Comparison of ENCODE assay signal across 24 cellular contexts in the genomic region with DNA sequence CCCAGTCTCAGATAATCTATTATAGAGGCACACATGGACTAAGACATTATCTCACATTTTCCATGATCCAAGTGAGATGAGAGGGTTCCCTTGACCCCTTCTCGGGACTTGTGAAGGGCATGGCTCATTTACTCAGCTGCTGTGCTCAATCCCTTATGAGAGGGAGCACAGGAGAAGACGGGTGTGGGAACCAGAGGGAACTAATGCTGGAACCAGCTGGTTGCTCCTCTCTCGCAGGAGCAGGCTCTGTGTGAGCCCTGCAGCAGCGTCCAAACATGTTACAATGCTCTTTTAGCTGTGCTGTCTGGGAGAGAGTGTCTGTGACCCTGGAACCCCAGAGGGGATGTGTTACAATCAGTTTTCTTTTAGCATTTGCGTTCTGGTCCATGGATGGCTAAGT.
DNase-seq lines count a peak whose midpoint lies in the region; ATAC-seq and TF ChIP-seq lines count a peak whose summit lies in the region.
"Had no signal": no experiment of that assay in that cellular context is flagged by ENCODE, and none has a peak within 500 bp of the region (broad histone marks: within the 10 kb centered on the region; RNA-seq: fewer than 3 reads in every experiment).

No MANE protein-coding gene starts in this region.

- H3K27me3 ChIP-seq in heart right ventricle: no peaks in the 10 kb centered on the region
- H3K27me3 ChIP-seq in upper lobe of right lung: no peaks in the 10 kb centered on the region
- H3K27me3 ChIP-seq in colonic mucosa: no peaks in the 10 kb centered on the region
- H3K27me3 ChIP-seq: BLaER1, SJSA1 had no signal

- no peak overlapping the region for H3K9ac ChIP-seq in colonic mucosa (ENCODE audit: low read depth in 2 of 2, low read length in 2 of 2)
- H3K9ac ChIP-seq: BLaER1 had no signal

- H3K36me3 ChIP-seq in heart right ventricle (no peaks in the 10 kb centered on the region), upper lobe of right lung (no peaks in the 10 kb centered on the region), colonic mucosa (no peaks in the 10 kb centered on the region)
- H3K36me3 ChIP-seq: BLaER1, HAP-1, SJSA1 had no signal

- DNase-seq in choroid plexus epithelial cell (ENCODE audit: low read depth) (peak; percentile 14), heart right ventricle (peak in 1 of 2 donors; percentile 53), myocyte (ENCODE audit: low read depth) (peak; percentile 49), upper lobe of right lung (no peak), midbrain (lab: John Stamatoyannopoulos, UW) (no peak), DMS 273 treated with DMSO at 0.1 percent for 48 hours (lab: John Stamatoyannopoulos, UW) (no peak), colonic mucosa (no peak)
- DNase-seq: CD4-positive, alpha-beta T cell; COR-L47; DMS79 treated with DMSO at 0.1 percent for 48 hours; MM.1S; NCI-H1092; NCI-H146; NCI-H2081; NCI-H2171; NCI-H345; NCI-H524; NCI-H774 had no signal

- H3K9me3 ChIP-seq in heart right ventricle: peaks cover 0 to 17% (median 7%) of the 10 kb centered on the region in 11 donors
- H3K9me3 ChIP-seq in upper lobe of right lung: no peaks in the 10 kb centered on the region
- no peaks in the 10 kb centered on the region for H3K9me3 ChIP-seq in colonic mucosa
- H3K9me3 ChIP-seq: BLaER1, HAP-1, SJSA1 had no signal

- ATAC-seq in heart right ventricle (peak in 7 of 8 donors; percentile 69 to 94 (median 91)), upper lobe of right lung (peak; percentile 20)
- ATAC-seq: GM12878, K562, Panc1 had no signal

- WGBS in heart right ventricle, 2 donors: 46 to 55% methylated on average over 5 of the region's 5 CpGs

- H3K27ac ChIP-seq in heart right ventricle (peak overlapping the region in 6 of 10 donors; percentile 20 to 72 (median 50)), upper lobe of right lung (no peak overlapping the region), colonic mucosa (no peak overlapping the region)
- H3K27ac ChIP-seq: BLaER1, SJSA1 had no signal

- TF ChIP-seq CTCF in choroid plexus epithelial cell (conservative IDR thresholded peaks at IDR 0.05; ENCODE audit: low read depth, low read length) (no peak), heart right ventricle (IDR thresholded peaks at IDR 0.05) (no peak), upper lobe of right lung (IDR thresholded peaks at IDR 0.05) (no peak), colonic mucosa (IDR thresholded peaks at IDR 0.05) (no peak)

- H3K4me3 ChIP-seq in choroid plexus epithelial cell (ENCODE audit: low read depth, low read length): no peak overlapping the region
- no peak overlapping the region for H3K4me3 ChIP-seq in heart right ventricle
- H3K4me3 ChIP-seq in upper lobe of right lung: no peak overlapping the region
- H3K4me3 ChIP-seq in colonic mucosa: no peak overlapping the region
- H3K4me3 ChIP-seq: BLaER1, GM12878, HAP-1, K562, SJSA1 had no signal

- H3K4me1 ChIP-seq in heart right ventricle: no peaks in the 10 kb centered on the region
- no peaks in the 10 kb centered on the region for H3K4me1 ChIP-seq in upper lobe of right lung
- H3K4me1 ChIP-seq in colonic mucosa: no peaks in the 10 kb centered on the region
- H3K4me1 ChIP-seq: BLaER1, SJSA1 had no signal

- intact Hi-C loops in heart right ventricle (cut with DNase I) (no loop called here), upper lobe of right lung (cut with DNase I) (no loop called here), colonic mucosa (cut with DNase I) (no loop called here)

Comparison
In these comparisons a context has a peak if more than half of its experiments do, and no peak if none do; other contexts are left out.
1. DNase-seq: peak in choroid plexus epithelial cell (single experiment) and myocyte (single experiment); none in upper lobe of right lung (single experiment), midbrain (single experiment), DMS 273 treated with DMSO at 0.1 percent for 48 hours (single experiment) and colonic mucosa (single experiment).
2. H3K27ac ChIP-seq: peak in heart right ventricle (6 of 10); none in upper lobe of right lung (single experiment) and colonic mucosa (single experiment).